30 cellular contexts compared by ENCODE assay signal in genomic region chrX:20151689-20152088, GRCh38. TPM values are rescaled to one million over a fixed set of nuclear protein-coding genes. Genes with fewer than 3 reads are reported as not detected.
"Had no signal": no experiment of that assay in that cellular context is flagged by ENCODE, and none has a peak within 500 bp of the region (broad histone marks: within the 10 kb centered on the region; RNA-seq: fewer than 3 reads in every experiment).

No MANE protein-coding gene starts in this region.

- H3K9ac ChIP-seq: neural progenitor cell, parathyroid adenoma had no signal

- H3K27me3 ChIP-seq: neural progenitor cell, ovary, spleen, stomach, thyroid gland, upper lobe of left lung, vagina had no signal

- H3K4me1 Mint-ChIP-seq: naive thymus-derived CD4-positive, alpha-beta T cell; nephron; neural progenitor cell had no signal

- H3K36me3 Mint-ChIP-seq: natural killer cell had no signal

- H3K4me2 ChIP-seq: neural progenitor cell, smooth muscle cell had no signal

- H2AFZ ChIP-seq: neural progenitor cell, parathyroid adenoma had no signal

- H3K4me1 ChIP-seq: neural progenitor cell, parathyroid adenoma, psoas muscle, spleen, stomach, thyroid gland, tibial nerve, upper lobe of left lung, vagina had no signal

- H3K27ac Mint-ChIP-seq: naive thymus-derived CD4-positive, alpha-beta T cell; nephron; neural progenitor cell; progenitor cell of endocrine pancreas; stimulated activated naive CD8-positive, alpha-beta T cell treated with anti-CD3 and anti-CD28 coated beads, Interleukin-15, Interleukin-2, amounts not matched to agents 100 ng/mL and 50 ng/mL, for 24 hours had no signal

- H3K9me3 Mint-ChIP-seq: naive thymus-derived CD4-positive, alpha-beta T cell; natural killer cell; neural progenitor cell; stimulated activated naive CD8-positive, alpha-beta T cell treated with anti-CD3 and anti-CD28 coated beads, Interleukin-15, Interleukin-2, amounts not matched to agents 100 ng/mL and 50 ng/mL, for 24 hours had no signal

- H3K9me3 ChIP-seq: ovary, psoas muscle, spleen, thoracic aorta, thyroid gland, tibial nerve, upper lobe of left lung, vagina had no signal

- H3K79me2 ChIP-seq: parathyroid adenoma had no signal

- ATAC-seq: naive thymus-derived CD4-positive, alpha-beta T cell; natural killer cell; psoas muscle; right cardiac atrium; sciatic nerve had no signal

- H3K4me3 ChIP-seq: neural progenitor cell, ovary, psoas muscle, skin epidermis, smooth muscle cell, spleen, stomach, thoracic aorta, thyroid gland, tibial nerve, upper lobe of left lung, vagina had no signal

- H3K27ac ChIP-seq: neural progenitor cell, ovary, parathyroid adenoma, psoas muscle, skin epidermis, spleen, stomach, thoracic aorta, thyroid gland, tibial nerve, upper lobe of left lung, vagina had no signal

- DNase-seq: naive thymus-derived CD4-positive, alpha-beta T cell; natural killer cell; occipital lobe; ovary; posterior cingulate gyrus; psoas muscle; right cardiac atrium; spleen; stimulated activated CD4-positive, alpha-beta T cell treated with anti-CD3 and anti-CD28 coated beads, Interleukin-12 subunit alpha, Interleukin-12 subunit beta, amount 100 ng/mL, for 4 hours; stimulated activated CD4-positive, alpha-beta T cell treated with anti-CD3 and anti-CD28 coated beads, Interleukin-1b, Interleukin-23, amount 100 ng/mL, for 48 hours; stimulated activated CD4-positive, alpha-beta T cell treated with anti-CD3 and anti-CD28 coated beads, Interleukin-4, amount 100 ng/mL, for 1 hour; stimulated activated CD4-positive, alpha-beta T cell treated with anti-CD3 and anti-CD28 coated beads, Interleukin-4, amount 100 ng/mL, for 4 hours; stimulated activated CD8-positive, alpha-beta memory T cell treated with anti-CD3 and anti-CD28 coated beads, Interleukin-4, amount 100 ng/mL, for 48 hours; stimulated activated naive CD4-positive, alpha-beta T cell; stomach; thyroid gland; trophoblast cell; upper lobe of left lung had no signal

- H3K4me3 Mint-ChIP-seq: naive thymus-derived CD4-positive, alpha-beta T cell; natural killer cell; nephron; neural progenitor cell; stimulated activated naive CD8-positive, alpha-beta T cell treated with anti-CD3 and anti-CD28 coated beads, Interleukin-15, Interleukin-2, amounts not matched to agents 100 ng/mL and 50 ng/mL, for 24 hours had no signal

- FAIRE-seq: urothelium cell line had no signal

- H3K36me3 ChIP-seq: ovary had no signal

RNA-seq across cellular contexts. Expression of gene MAP7D2, which starts 35.0 kb away (rescaled TPM):
- polyA plus RNA-seq: smooth muscle cell had no signal
